9 cellular contexts compared by ENCODE assay signal in the genomic region with DNA sequence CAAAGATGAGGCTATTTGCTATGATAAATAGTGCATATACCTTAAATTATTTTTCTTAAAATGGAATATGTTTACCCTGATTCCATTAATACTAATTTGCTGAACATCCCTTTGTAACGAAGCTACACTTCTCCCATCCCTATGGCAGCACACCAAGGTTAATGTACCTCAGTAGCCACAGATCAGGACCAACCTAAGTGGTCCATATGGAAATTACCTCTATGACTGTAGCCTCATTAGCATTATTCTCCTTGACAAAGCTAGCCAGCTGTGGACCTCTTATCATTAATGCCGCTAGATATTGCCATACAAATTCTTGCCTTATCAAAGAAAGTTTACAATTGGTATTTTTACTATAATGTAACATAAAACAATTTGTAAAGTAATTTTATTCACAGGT.
"Had no signal": no experiment of that assay in that cellular context is flagged by ENCODE, and none has a peak within 500 bp of the region (broad histone marks: within the 10 kb centered on the region; RNA-seq: fewer than 3 reads in every experiment).

No MANE protein-coding gene starts in this region.

- H3K27me3 Mint-ChIP-seq: IgD-negative memory B cell had no signal

- FAIRE-seq: H54, HepG2 had no signal

- H3K4me1 ChIP-seq: HAP-1 had no signal

- H3K4me1 Mint-ChIP-seq: IgD-negative memory B cell had no signal

- H3K4me3 Mint-ChIP-seq: HFFc6, IgD-negative memory B cell had no signal

- H3K27ac ChIP-seq: HL-60 had no signal

- H3K9me3 ChIP-seq: HAP-1 had no signal

- H3K36me3 ChIP-seq: HAP-1 had no signal

- H3K27ac Mint-ChIP-seq: HFFc6, IgD-negative memory B cell had no signal

- ATAC-seq: HCT116, HepG2 had no signal

- DNase-seq: GOT3, HFFc6, KBM-7 had no signal

- H3K4me3 ChIP-seq: HAP-1 had no signal

- H3K9me3 Mint-ChIP-seq: HFFc6 had no signal
